Comparison of ENCODE assay signal across 8 cellular contexts in genomic region chr17:77963441-77963840, GRCh38. TPM values are rescaled to one million over a fixed set of nuclear protein-coding genes. Genes with fewer than 3 reads are reported as not detected.
DNase-seq lines count a peak whose midpoint lies in the region; ATAC-seq and TF ChIP-seq lines count a peak whose summit lies in the region.

No MANE protein-coding gene starts in this region.

- no peaks in the 10 kb centered on the region for H3K9me3 ChIP-seq in aorta (ENCODE audit: control insufficient read depth, low read length)

- TF ChIP-seq POLR2A in lower leg skin (IDR thresholded peaks at IDR 0.05) (no peak), GM18505 (IDR thresholded peaks at IDR 0.05; ENCODE audit: borderline replicate concordance, extremely low read depth, insufficient read depth, insufficient read length) (no peak)

- H3K27me3 ChIP-seq in kidney epithelial cell (ENCODE audit: control insufficient read depth, insufficient read depth, low read length), result no peaks in the 10 kb centered on the region
- H3K27me3 ChIP-seq in aorta (ENCODE audit: control insufficient read depth in 1 of 2, insufficient read depth in 2 of 2, low read length in 1 of 2), result no peaks in the 10 kb centered on the region

- H3K27ac ChIP-seq in aorta (ENCODE audit: low read depth in 1 of 2, low read length in 2 of 2), result no peak overlapping the region

- no peak overlapping the region for H3K4me3 ChIP-seq in kidney epithelial cell (ENCODE audit: low read depth, low read length)
- no peak overlapping the region for H3K4me3 ChIP-seq in lower leg skin (ENCODE audit: low read depth, poor library complexity, severe bottlenecking)
- H3K4me3 ChIP-seq in aorta (ENCODE audit: low read length in 2 of 2), result no peak overlapping the region

- peaks cover 0 to 9% of the 10 kb centered on the region in 2 donors for H3K4me1 ChIP-seq in aorta (ENCODE audit: control insufficient read depth in 1 of 2, insufficient read depth in 2 of 2, low read length in 2 of 2)

- DNase-seq in NCI-H82 (lab: John Stamatoyannopoulos, UW) (peak; percentile 25), NCI-H82 treated with DMSO at 0.1 percent for 48 hours (lab: John Stamatoyannopoulos, UW; ENCODE audit: unreplicated experiment) (no peak), NCI-H510A (lab: John Stamatoyannopoulos, UW) (peak; percentile 47), amygdala (lab: John Stamatoyannopoulos, UW) (peak in 29 of 56 donors; percentile 5 to 77 (median 38)), kidney epithelial cell (ENCODE audit: low read depth) (peak; percentile 66), lower leg skin (ENCODE audit: low spot score in 2 of 2) (no peak), aorta (no peak)

- ATAC-seq in aorta (ENCODE audit: low FRiP score) (no peak), GM18505 (IDR thresholded peaks at IDR 0.05; ENCODE audit: unreplicated experiment) (no peak)

- TF ChIP-seq CTCF in kidney epithelial cell (IDR thresholded peaks at IDR 0.05; ENCODE audit: insufficient read depth, low read length, poor library complexity, severe bottlenecking) (no peak), lower leg skin (IDR thresholded peaks at IDR 0.05) (no peak)

- H3K36me3 ChIP-seq in kidney epithelial cell (ENCODE audit: control insufficient read depth, insufficient read depth, low read length) (no peaks in the 10 kb centered on the region), aorta (ENCODE audit: control insufficient read depth in 1 of 2, insufficient read depth in 2 of 2, low read length in 1 of 2) (no peaks in the 10 kb centered on the region)

- WGBS in lower leg skin, 2 donors, result 45 to 49% methylated on average over 2 of the region's 2 CpGs
- WGBS in aorta, 2 donors, result 54 to 56% methylated on average over 2 of the region's 2 CpGs

- intact Hi-C loops in lower leg skin (cut with DNase I; ENCODE audit: low total_unique reads) (no loop called here), aorta (cut with DNase I) (loop anchor here in 1 of 2 donors (5.0 kb wide), 1 partner anchor 34 kb away; no protein-coding TSS in a partner anchor)

RNA-seq across cellular contexts. Expression of gene TNRC6C, which starts 4.9 kb away (rescaled TPM):
- total RNA-seq in kidney epithelial cell (5.1 and 5.3 TPM in 2 replicates), lower leg skin (10 to 100 TPM in 1 of 4 donors, 1 to 10 TPM in 3; 5.3 to 15.4 (median 6.8) TPM), aorta (10 to 100 TPM; 45.7 to 62.2 TPM)
- 10 to 100 TPM in 1 of 2 donors, 1 to 10 TPM in 1; 3.3 to 11.6 TPM for polyA plus RNA-seq in aorta

Comparison
In these comparisons a context has a peak if more than half of its experiments do, and no peak if none do; other contexts are left out.
1. DNase-seq: peak in NCI-H82 (single experiment), NCI-H510A (single experiment), amygdala (29 of 56) and kidney epithelial cell (single experiment); none in NCI-H82 treated with DMSO at 0.1 percent for 48 hours (single experiment), lower leg skin (0 of 2) and aorta (0 of 2).